In the genomic region with DNA sequence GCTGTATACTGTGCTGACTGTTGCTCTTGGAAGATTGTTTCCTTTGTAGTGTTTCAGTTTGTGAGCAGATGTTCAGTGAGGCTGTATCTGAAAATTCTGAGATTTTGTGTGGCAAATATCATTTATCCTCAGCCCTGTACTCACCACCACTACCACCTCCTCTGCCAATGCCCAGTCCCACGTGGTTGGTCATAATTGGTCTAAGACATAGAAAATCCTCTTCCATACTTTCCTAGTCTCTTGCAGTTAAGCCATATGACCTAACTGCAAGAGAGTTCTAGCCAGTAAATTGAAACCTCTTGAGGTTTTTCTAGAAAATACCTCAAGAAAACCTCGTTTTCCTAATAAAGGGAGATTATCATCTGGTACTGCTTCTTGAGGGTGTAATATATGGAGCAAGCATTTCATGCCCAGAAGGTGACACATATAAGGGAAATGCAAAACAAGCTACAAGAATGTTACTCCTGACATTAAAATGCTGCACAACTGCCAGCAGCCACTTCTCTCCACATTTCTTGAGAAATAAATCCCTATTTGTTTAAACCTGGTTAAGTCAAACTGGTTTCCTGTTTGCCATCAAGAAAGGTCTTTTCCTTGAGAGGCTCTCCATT, we compare ENCODE assay signal across 9 cellular contexts. TPM values are rescaled to one million over a fixed set of nuclear protein-coding genes. Genes with fewer than 3 reads are reported as not detected.
DNase-seq lines count a peak whose midpoint lies in the region; ATAC-seq and TF ChIP-seq lines count a peak whose summit lies in the region.
"Had no signal": no experiment of that assay in that cellular context is flagged by ENCODE, and none has a peak within 500 bp of the region (broad histone marks: within the 10 kb centered on the region; RNA-seq: fewer than 3 reads in every experiment).

No MANE protein-coding gene starts in this region.

- no peaks in the 10 kb centered on the region for H3K27me3 ChIP-seq in psoas muscle (ENCODE audit: insufficient read depth in 3 of 3, low read length in 2 of 3)
- H3K27me3 ChIP-seq in gastrocnemius medialis, result no peaks in the 10 kb centered on the region

- WGBS in psoas muscle, 3 donors, result 42 to 68% (median 52%) methylated on average over 2 of the region's 2 CpGs

- intact Hi-C loops in psoas muscle (cut with DNase I) (no loop called here), gastrocnemius medialis (cut with DNase I; ENCODE audit: low total_unique reads) (no loop called here)

- no peaks in the 10 kb centered on the region for H3K9me3 ChIP-seq in psoas muscle
- H3K9me3 ChIP-seq in gastrocnemius medialis, result no peaks in the 10 kb centered on the region

- H3K27ac ChIP-seq in psoas muscle (no peak overlapping the region), gastrocnemius medialis (no peak overlapping the region)

- in situ Hi-C loops in gastrocnemius medialis (cut with MboI; ENCODE audit: low sequenced_read_pairs in 4 of 4), result no loop called here

- peaks cover 0 to 75% of the 10 kb centered on the region in 2 donors for H3K36me3 ChIP-seq in psoas muscle (ENCODE audit: insufficient read depth in 1 of 2, low read depth in 1 of 2)
- peaks cover 0 to 57% of the 10 kb centered on the region in 2 donors for H3K36me3 ChIP-seq in gastrocnemius medialis

- TF ChIP-seq POLR2A in gastrocnemius medialis (IDR thresholded peaks at IDR 0.05), result no peak

- TF ChIP-seq CTCF in choroid plexus epithelial cell (conservative IDR thresholded peaks at IDR 0.05; ENCODE audit: low read depth, low read length) (no peak), psoas muscle (IDR thresholded peaks at IDR 0.05) (no peak), gastrocnemius medialis (IDR thresholded peaks at IDR 0.05 in 4 of 5, conservative IDR thresholded peaks at IDR 0.05 in 1 of 5) (no peak)

- ATAC-seq in psoas muscle (peak in 3 of 4 donors; percentile 15 to 29 (median 21)), HG03571 (IDR thresholded peaks at IDR 0.05; ENCODE audit: unreplicated experiment) (no peak), gastrocnemius medialis (no peak), HG03135 (IDR thresholded peaks at IDR 0.05; ENCODE audit: unreplicated experiment) (no peak)

- H3K4me3 ChIP-seq in choroid plexus epithelial cell (ENCODE audit: low read depth, low read length), result no peak overlapping the region
- no peak overlapping the region for H3K4me3 ChIP-seq in psoas muscle
- H3K4me3 ChIP-seq in gastrocnemius medialis, result no peak overlapping the region

- DNase-seq in GM04504 (ENCODE audit: low read depth), result peak; percentile 86
- peak; percentile 83 for DNase-seq in OCI-M1 (lab: John Stamatoyannopoulos, UW)
- DNase-seq in choroid plexus epithelial cell (ENCODE audit: low read depth), result peak; percentile 85
- no peak for DNase-seq in psoas muscle
- DNase-seq in NCI-H1417 (lab: John Stamatoyannopoulos, UW), result no peak
- DNase-seq in gastrocnemius medialis, result no peak
- DNase-seq: SHP77 treated with DMSO at 0.1 percent for 48 hours had no signal

- H3K4me1 ChIP-seq in psoas muscle, result no peaks in the 10 kb centered on the region
- peaks cover 0 to 7% of the 10 kb centered on the region in 2 donors for H3K4me1 ChIP-seq in gastrocnemius medialis

RNA-seq across cellular contexts. Expression of a gene that starts 32.8 kb away (rescaled TPM):
- total RNA-seq in psoas muscle, result 10 to 100 TPM; 52.8 to 75.0 (median 63.6) TPM
- polyA plus RNA-seq in psoas muscle, result 10 to 100 TPM; 25.9 to 59.8 (median 34.8) TPM
- total RNA-seq in gastrocnemius medialis, result 10 to 100 TPM; 42.9 to 79.3 (median 62.5) TPM

RNA-seq across cellular contexts. Expression of a gene that starts 32.9 kb away (rescaled TPM):
- 10 to 100 TPM; 16.5 to 18.0 (median 17.5) TPM for total RNA-seq in psoas muscle
- 10 to 100 TPM; 19.0 to 26.8 (median 26.7) TPM for polyA plus RNA-seq in psoas muscle
- total RNA-seq in gastrocnemius medialis, result 10 to 100 TPM; 17.7 to 33.6 (median 24.9) TPM

RNA-seq across cellular contexts. Expression of a gene that starts 49.5 kb away (rescaled TPM):
- total RNA-seq in psoas muscle (10 to 100 TPM; 51.6 to 88.0 (median 56.5) TPM), gastrocnemius medialis (10 to 100 TPM; 32.6 to 61.1 (median 47.9) TPM)
- polyA plus RNA-seq in psoas muscle, result 10 to 100 TPM; 20.5 to 62.6 (median 22.7) TPM

Comparison
In these comparisons a context has a peak if more than half of its experiments do, and no peak if none do; other contexts are left out.
1. DNase-seq: peak in GM04504 (single experiment), OCI-M1 (single experiment) and choroid plexus epithelial cell (single experiment); none in psoas muscle (0 of 2), NCI-H1417 (0 of 3) and gastrocnemius medialis (0 of 2).
2. ATAC-seq: peak in psoas muscle (3 of 4); none in HG03571 (single experiment), gastrocnemius medialis (0 of 2) and HG03135 (single experiment).